ENCODE assay signal across 22 cellular contexts in the genomic region with DNA sequence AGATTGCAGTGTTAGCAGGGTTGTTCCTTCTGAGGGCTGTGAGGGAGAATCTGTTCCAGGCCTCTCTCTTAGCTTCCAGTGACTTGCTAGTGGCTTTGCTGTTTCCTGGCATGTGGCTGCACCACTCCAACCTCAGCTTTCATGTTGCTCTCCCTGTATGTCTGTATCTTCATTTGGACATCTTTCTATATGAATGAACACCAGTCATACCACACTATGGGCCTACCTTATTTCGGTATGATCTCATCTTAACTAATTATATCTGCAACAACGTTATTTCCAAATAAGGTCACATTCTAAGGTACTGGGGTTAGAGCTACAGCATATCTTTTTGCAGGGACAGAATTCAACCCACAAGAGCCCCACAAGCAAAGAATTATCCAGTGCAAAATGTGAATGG.
DNase-seq lines count a peak whose midpoint lies in the region; ATAC-seq and TF ChIP-seq lines count a peak whose summit lies in the region.
"Had no signal": no experiment of that assay in that cellular context is flagged by ENCODE, and none has a peak within 500 bp of the region (broad histone marks: within the 10 kb centered on the region; RNA-seq: fewer than 3 reads in every experiment).

No MANE protein-coding gene starts in this region.

- H4K91ac ChIP-seq in H9 (ENCODE audit: insufficient read length, low read depth, low read length): no peak overlapping the region

- H3K4me3 ChIP-seq in mucosa of descending colon: no peak overlapping the region
- H3K4me3 ChIP-seq: A549 had no signal

- no peak overlapping the region for H4K8ac ChIP-seq in H9 (replicated peaks; ENCODE audit: insufficient read length, low read depth, low read length)

- H2BK12ac ChIP-seq in H9 (ENCODE audit: insufficient read length, low read depth, low read length): no peak overlapping the region

- H3K79me2 ChIP-seq in H9 (ENCODE audit: insufficient read depth, low read length): no peaks in the 10 kb centered on the region

- H2AFZ ChIP-seq in H9 (ENCODE audit: low read length): no peak overlapping the region

- H2BK15ac ChIP-seq in H9 (ENCODE audit: low read depth, low read length): no peak overlapping the region; the same call in 1 of the 2 replicates

- TF ChIP-seq CTCF in H9 (conservative IDR thresholded peaks at IDR 0.05) (no peak), mucosa of descending colon (IDR thresholded peaks at IDR 0.05) (no peak)

- no peak overlapping the region for H3K9ac ChIP-seq in H9 (ENCODE audit: extremely low read depth, insufficient read length, low read length)
- H3K9ac ChIP-seq: KMS-11 had no signal

- H3K9me3 ChIP-seq in H9 (ENCODE audit: control insufficient read depth, low read depth, low read length): no peaks in the 10 kb centered on the region
- no peaks in the 10 kb centered on the region for H3K9me3 ChIP-seq in mucosa of descending colon

- ATAC-seq in activated T-cell treated with anti-CD3 and anti-CD28 coated beads, Interleukin-2, amount 50 U/mL, for 72 hours (replicated peaks in 1 of 2): peak; percentile 67 to 96
- peak; percentile 87 for ATAC-seq in HG03469 (IDR thresholded peaks at IDR 0.05; ENCODE audit: unreplicated experiment)
- ATAC-seq in mucosa of descending colon: no peak
- ATAC-seq in GM21619 (IDR thresholded peaks at IDR 0.05; ENCODE audit: unreplicated experiment): no peak
- ATAC-seq: A549, left ventricle myocardium superior, T-helper 17 cell had no signal

- no peak overlapping the region for H3K23ac ChIP-seq in H9 (ENCODE audit: insufficient read length, low read depth, low read length)

- intact Hi-C loops in mucosa of descending colon (cut with DNase I, micrococcal nuclease): no loop called here

- no peaks in the 10 kb centered on the region for H4K20me1 ChIP-seq in H9 (ENCODE audit: control insufficient read depth, insufficient read depth, insufficient read length)

- H3K27ac ChIP-seq in H9 (ENCODE audit: insufficient read length, low read depth, low read length): no peak overlapping the region
- H3K27ac ChIP-seq: A549, KMS-11 had no signal

- H3K27ac Mint-ChIP-seq in activated T-cell treated with anti-CD3 and anti-CD28 coated beads, Interleukin-2, amount 50 U/mL, for 72 hours: no peak overlapping the region
- peak overlapping the region in 1 of 3 experiments; percentile 84; a peak in 2 of 7 replicates for H3K27ac Mint-ChIP-seq in H9
- H3K27ac Mint-ChIP-seq: T-helper 17 cell had no signal

- H4K5ac ChIP-seq in H9 (ENCODE audit: insufficient read length, low read depth, low read length): no peak overlapping the region

- no peaks in the 10 kb centered on the region for H3K9me3 Mint-ChIP-seq in activated T-cell treated with anti-CD3 and anti-CD28 coated beads, Interleukin-2, amount 50 U/mL, for 72 hours
- peaks cover 11 to 15% of the 10 kb centered on the region in 2 experiments for H3K9me3 Mint-ChIP-seq in H9
- H3K9me3 Mint-ChIP-seq: activated T-cell treated with anti-CD3 and anti-CD28 coated beads, Interleukin-2, amount 50 U/mL, for 4 hours had no signal

- H3K4me1 Mint-ChIP-seq in activated T-cell treated with anti-CD3 and anti-CD28 coated beads, Interleukin-2, amount 50 U/mL, for 72 hours (ENCODE audit: low read depth): no peaks in the 10 kb centered on the region
- H3K4me1 Mint-ChIP-seq in H9: peaks cover 19 to 20% of the 10 kb centered on the region in 2 experiments
- H3K4me1 Mint-ChIP-seq: naive B cell, T-helper 17 cell had no signal

- H3K4me1 ChIP-seq in H9 (ENCODE audit: insufficient read depth, low read length) (peaks cover 5% of the 10 kb centered on the region; the same call in 1 of the 2 replicates), mucosa of descending colon (ENCODE audit: low read depth) (no peaks in the 10 kb centered on the region)
- H3K4me1 ChIP-seq: A549 had no signal

- no peak overlapping the region for H3T11ph ChIP-seq in H9 (ENCODE audit: low read length)

- no peak overlapping the region for H2BK20ac ChIP-seq in H9 (ENCODE audit: low read depth, low read length, poor library complexity, severe bottlenecking)

- no peak overlapping the region for H3K56ac ChIP-seq in H9 (ENCODE audit: insufficient read length, low read depth, low read length)

- WGBS in H9 (ENCODE audit: extremely low coverage, insufficient read length, low lambda C conversion rate): no CpG with 5 or more reads among the region's 2 CpGs

- H2BK120ac ChIP-seq in H9 (ENCODE audit: low read depth, low read length, poor library complexity, severe bottlenecking): no peak overlapping the region

- no peak overlapping the region for H3K14ac ChIP-seq in H9 (ENCODE audit: insufficient read depth, low read length)

- H3K4ac ChIP-seq in H9 (ENCODE audit: low read depth, low read length): no peak overlapping the region

- H3K23me2 ChIP-seq in H9 (ENCODE audit: insufficient read length, low read depth, low read length, poor library complexity, severe bottlenecking): no peaks in the 10 kb centered on the region

- H3K4me2 ChIP-seq in H9 (ENCODE audit: insufficient read depth, insufficient read length, low read length): no peak overlapping the region
- H3K4me2 ChIP-seq: A549, KMS-11 had no signal

- H2AK5ac ChIP-seq in H9 (ENCODE audit: insufficient read length, low read length): no peak overlapping the region

- no peaks in the 10 kb centered on the region for H3K36me3 Mint-ChIP-seq in activated T-cell treated with anti-CD3 and anti-CD28 coated beads, Interleukin-2, amount 50 U/mL, for 72 hours (ENCODE audit: insufficient read depth in 2 of 2)
- peaks cover 3 to 23% (median 7%) of the 10 kb centered on the region in 3 experiments; a peak in 6 of 7 replicates for H3K36me3 Mint-ChIP-seq in H9 (ENCODE audit: insufficient read depth in 1 of 3, low read depth in 3 of 3)
- H3K36me3 Mint-ChIP-seq: naive B cell had no signal

- H2BK5ac ChIP-seq in H9 (ENCODE audit: insufficient read length, low read length): no peak overlapping the region

- no peaks in the 10 kb centered on the region for H3K36me3 ChIP-seq in mucosa of descending colon (ENCODE audit: low read depth)

- peak overlapping the region; percentile 53 for H3K18ac ChIP-seq in H9 (ENCODE audit: insufficient read length, low read depth, low read length)

- DNase-seq in activated T-cell treated with anti-CD3 and anti-CD28 coated beads, Interleukin-2, amount 50 U/mL, for 72 hours: peak in 1 of 2 donors; percentile 15
- DNase-seq in activated T-cell treated with anti-CD3 and anti-CD28 coated beads for 4 hours (no peak), H9 (no peak), mucosa of descending colon (no peak), NCI-H187 (lab: John Stamatoyannopoulos, UW) (no peak), islet precursor cell (no peak)
- DNase-seq: activated CD4-positive, CD25-positive, alpha-beta regulatory T cell treated with anti-CD3 and anti-CD28 coated beads, Interleukin-2, amount 50 U/mL, for 72 hours; activated T-cell treated with anti-CD3 and anti-CD28 coated beads, Interleukin-2, amount 50 U/mL, for 4 hours; central memory CD4-positive, alpha-beta T cell; foreskin fibroblast; left ventricle myocardium superior; naive B cell; NCI-H2227 treated with DMSO at 0.1 percent for 48 hours; SHP77 treated with DMSO at 0.1 percent for 48 hours; stimulated activated naive CD4-positive, alpha-beta T cell; T-helper 17 cell; trophoblast cell had no signal

- H3K27me3 ChIP-seq in H9 (ENCODE audit: insufficient read depth, low read length): no peaks in the 10 kb centered on the region

- H3K27me3 Mint-ChIP-seq in activated T-cell treated with anti-CD3 and anti-CD28 coated beads, Interleukin-2, amount 50 U/mL, for 72 hours (ENCODE audit: low read depth): peaks cover 6% of the 10 kb centered on the region
- H3K27me3 Mint-ChIP-seq in H9 (ENCODE audit: low read depth): no peaks in the 10 kb centered on the region
- H3K27me3 Mint-ChIP-seq: progenitor cell of endocrine pancreas had no signal

- no peaks in the 10 kb centered on the region for H3K79me1 ChIP-seq in H9 (ENCODE audit: insufficient read depth, low read depth, low read length, poor library complexity, severe bottlenecking)

- no peak overlapping the region for H3K4me3 Mint-ChIP-seq in activated T-cell treated with anti-CD3 and anti-CD28 coated beads, Interleukin-2, amount 50 U/mL, for 72 hours
- no peak overlapping the region for H3K4me3 Mint-ChIP-seq in H9
- H3K4me3 Mint-ChIP-seq: activated T-cell treated with anti-CD3 and anti-CD28 coated beads, Interleukin-2, amount 50 U/mL, for 4 hours; naive B cell; T-helper 17 cell had no signal

Comparison
In these comparisons a context has a peak if more than half of its experiments do, and no peak if none do; other contexts are left out.
1. ATAC-seq: peak in activated T-cell treated with anti-CD3 and anti-CD28 coated beads, Interleukin-2, amount 50 U/mL, for 72 hours (2 of 2) and HG03469 (single experiment); none in mucosa of descending colon (single experiment) and GM21619 (single experiment).